Comparison of ENCODE assay signal across 34 cellular contexts in genomic region chr11:39807904-39808303, GRCh38.
"Had no signal": no experiment of that assay in that cellular context is flagged by ENCODE, and none has a peak within 500 bp of the region (broad histone marks: within the 10 kb centered on the region; RNA-seq: fewer than 3 reads in every experiment).

No MANE protein-coding gene starts in this region.

- H3K36me3 ChIP-seq: MG63 had no signal

- DNase-seq: Kasumi-1, KG1, MG63, MM.1S, MV-4-11, NCI-H1048, NCI-H1092, NCI-H1092 treated with DMSO at 0.1 percent for 48 hours, NCI-H1105, NCI-H1105 treated with DMSO at 0.1 percent for 48 hours, NCI-H1417, NCI-H1417 treated with DMSO at 0.1 percent for 48 hours, NCI-H1436, NCI-H1436 treated with DMSO at 0.1 percent for 48 hours, NCI-H146, NCI-H1694, NCI-H1694 treated with DMSO at 0.1 percent for 48 hours, NCI-H187, NCI-H187 treated with DMSO at 0.1 percent for 48 hours, NCI-H1930, NCI-H2029, NCI-H2029 treated with DMSO at 0.1 percent for 48 hours, NCI-H2081, NCI-H2081 treated with DMSO at 0.1 percent for 48 hours, NCI-H2107, NCI-H2171, NCI-H2171 treated with DMSO at 0.1 percent for 48 hours, NCI-H2227 treated with DMSO at 0.1 percent for 48 hours, NCI-H226, NCI-H345, NCI-H446, NCI-H446 treated with DMSO at 0.1 percent for 48 hours, NCI-H510A had no signal

- H3K9ac ChIP-seq: KMS-11 had no signal

- H3K4me2 ChIP-seq: KMS-11 had no signal

- H3K4me3 ChIP-seq: MG63 had no signal

- H3K27ac ChIP-seq: KMS-11 had no signal
